ENCODE assay signal across 8 cellular contexts in the genomic region with DNA sequence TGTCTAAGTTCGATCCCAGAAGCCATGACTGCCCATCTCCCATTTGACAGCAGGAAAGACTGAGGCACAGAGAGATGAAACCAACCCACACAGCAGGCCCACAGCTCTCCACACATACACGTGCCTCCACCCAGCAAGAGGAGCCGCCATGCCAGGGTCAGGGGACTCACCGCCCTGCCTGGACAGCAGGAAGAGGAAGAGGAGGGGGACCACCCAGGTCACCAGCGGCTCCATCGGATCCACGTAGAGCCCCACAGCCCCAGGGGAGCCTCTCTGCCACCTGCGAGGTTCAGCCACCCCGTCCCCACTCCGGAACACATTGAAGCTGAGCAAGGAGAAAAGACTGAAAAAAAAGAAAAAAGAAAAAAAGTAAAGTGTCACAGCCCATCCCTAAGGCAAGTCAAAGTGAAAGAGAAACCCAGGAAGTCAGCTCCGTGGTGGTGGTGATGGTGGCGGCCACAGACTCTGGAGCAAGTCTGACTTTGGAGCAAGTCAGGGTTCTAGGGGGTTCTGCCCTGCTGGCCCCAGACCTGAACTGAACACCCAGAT. TPM values are rescaled to one million over a fixed set of nuclear protein-coding genes. Genes with fewer than 3 reads are reported as not detected.
DNase-seq lines count a peak whose midpoint lies in the region; ATAC-seq, FAIRE-seq and TF ChIP-seq lines count a peak whose summit lies in the region.

TSS of gene IL12RB1 (minus strand) at position 345 of the 549 bp plus-strand sequence. CDS start at position 234, 111 bp downstream.

- WGBS in GM12878 (ENCODE audit: insufficient coverage, insufficient replicate concordance, low lambda C conversion rate, missing lambda C conversion rate): 2% methylated on average over 11 of the region's 12 CpGs

- TF ChIP-seq CTCF in GM12878 (IDR thresholded peaks at IDR 0.05 in 2 of 3, conservative IDR thresholded peaks at IDR 0.05 in 1 of 3; ENCODE audit: control insufficient read depth in 2 of 3, extremely low read depth in 1 of 3, insufficient read depth in 1 of 3, low read depth in 3 of 3, low read length in 3 of 3): no peak

- H2AFZ ChIP-seq in GM12878 (ENCODE audit: control insufficient read depth, low read depth, low read length): peak within 1 kb of the TSS; percentile 84

- H3K4me1 ChIP-seq in GM12878 (ENCODE audit: control insufficient read depth, insufficient read depth, low read length): peaks cover 32% of the 10 kb centered on the region

- peak within 1 kb of the TSS; percentile 97 for H3K27ac ChIP-seq in GM12878 (ENCODE audit: control insufficient read depth, insufficient read depth)

- H4K20me1 ChIP-seq in GM12878 (ENCODE audit: control insufficient read depth, insufficient read depth): no peaks in the 10 kb centered on the region

- in situ Hi-C loops in GM12878 (cut with MboI): no loop called here

- SMC1A ChIA-PET in GM12878 (lab: Charles Lee; ENCODE audit: uncharacterized antibody, unreplicated experiment): interaction anchor here (0.9 to 5.0 kb wide), 7 partner anchors 12 to 106 kb away, joined by 3 to 30 read pairs (median 3); partner anchors contain the start of genes ARRDC2, MAST3 and MPV17L2

- BruUV-seq in GM12878 (replicated peaks; lab: Mats Ljungman, UMichigan): no TSS peak

- H3K79me2 ChIP-seq in GM12878 (ENCODE audit: control insufficient read depth, insufficient read depth, low read length): peaks cover 9% of the 10 kb centered on the region

- TF ChIP-seq POLR2A in GM12878 (IDR thresholded peaks at IDR 0.05; ENCODE audit: low read depth, low read length): peak; percentile 62

- no peak for FAIRE-seq in GM12878 (lab: Jason Lieb, UNC)

- intact Hi-C loops in GM12878 (cut with micrococcal nuclease; ENCODE audit: unreplicated experiment) (no loop called here), sciatic nerve (cut with DNase I) (no loop called here)

- ATAC-seq in GM12878: peak; percentile 73
- peak; percentile 35 for ATAC-seq in sciatic nerve
- ATAC-seq in HG02678 (IDR thresholded peaks at IDR 0.05; ENCODE audit: unreplicated experiment): no peak

- H3K4me2 ChIP-seq in GM12878 (ENCODE audit: control insufficient read depth, insufficient read depth): peak within 1 kb of the TSS; percentile 95

- CTCF ChIA-PET in GM12878 (lab: Yijun Ruan, JAX): interaction anchor here (0.5 to 1.6 kb wide), 10 partner anchors 10 to 227 kb away, joined by 3 to 8 read pairs (median 3); partner anchors contain the start of genes MAST3 and RPL18A

- H3K27me3 ChIP-seq in GM12878 (replicated peaks in 1 of 2; ENCODE audit: control insufficient read depth in 2 of 2, insufficient read depth in 2 of 2, low read length in 1 of 2): no peaks in the 10 kb centered on the region

- RAD21 ChIA-PET in GM12878 (lab: Charles Lee; ENCODE audit: unreplicated experiment): interaction anchor here (0.7 to 3.6 kb wide), 8 partner anchors 12 to 227 kb away, joined by 3 to 37 read pairs (median 4); partner anchors contain the start of genes MAST3 and PIK3R2

- peak within 1 kb of the TSS; percentile 94 for H3K4me3 ChIP-seq in GM12878

- no peak for TF ChIP-seq RAD21 in GM12878 (IDR thresholded peaks at IDR 0.05; ENCODE audit: insufficient read depth, low read depth, low read length)

- no peaks in the 10 kb centered on the region for H3K9me3 ChIP-seq in GM12878 (replicated peaks; ENCODE audit: control insufficient read depth, insufficient read depth, low read length)

- H3K9ac ChIP-seq in GM12878 (ENCODE audit: control insufficient read depth, insufficient read depth, low read length): peak within 1 kb of the TSS; percentile 95

- POLR2A ChIA-PET in GM12878 (lab: Charles Lee): interaction anchor here (0.5 to 1.5 kb wide), 11 partner anchors 9 to 194 kb away, joined by 3 to 8 read pairs (median 5); no protein-coding TSS in a partner anchor

- H3K36me3 ChIP-seq in GM12878 (ENCODE audit: control insufficient read depth in 2 of 2, insufficient read depth in 2 of 2, low read length in 1 of 2): peaks cover 0 to 3% of the 10 kb centered on the region in 2 experiments; a peak in 1 of 4 replicates

- 0 out of 4 replicates have a peak, but pooled peaks of 1 of the 2 experiments have one; percentile 19 for TF ChIP-seq EP300 in GM12878 (IDR thresholded peaks at IDR 0.05; ENCODE audit: borderline replicate concordance in 1 of 2, control insufficient read depth in 1 of 2, low read depth in 2 of 2, low read length in 2 of 2)

- DNase-seq in EH (ENCODE audit: low read depth) (peak; percentile 34), RPMI8226 (peak; percentile 51), GM12878 (ENCODE audit: low read depth, low spot score) (peak; percentile 44), sciatic nerve (ENCODE audit: low spot score) (no peak), NCI-H1048 (lab: John Stamatoyannopoulos, UW) (no peak), NCI-H2227 (lab: John Stamatoyannopoulos, UW; ENCODE audit: unreplicated experiment) (no peak), NCI-H2171 treated with DMSO at 0.1 percent for 48 hours (lab: John Stamatoyannopoulos, UW) (no peak)

TF ChIP-seq in GM12878, 131 proteins besides CTCF, POLR2A, EP300 and RAD21 (continues in another document):
- TF ChIP-seq ZNF622 (IDR thresholded peaks at IDR 0.05) (no peak), YBX1 (IDR thresholded peaks at IDR 0.05) (no peak), EED (IDR thresholded peaks at IDR 0.05; ENCODE audit: low read depth) (peak; percentile 93)
- TF ChIP-seq, protein P1, sequence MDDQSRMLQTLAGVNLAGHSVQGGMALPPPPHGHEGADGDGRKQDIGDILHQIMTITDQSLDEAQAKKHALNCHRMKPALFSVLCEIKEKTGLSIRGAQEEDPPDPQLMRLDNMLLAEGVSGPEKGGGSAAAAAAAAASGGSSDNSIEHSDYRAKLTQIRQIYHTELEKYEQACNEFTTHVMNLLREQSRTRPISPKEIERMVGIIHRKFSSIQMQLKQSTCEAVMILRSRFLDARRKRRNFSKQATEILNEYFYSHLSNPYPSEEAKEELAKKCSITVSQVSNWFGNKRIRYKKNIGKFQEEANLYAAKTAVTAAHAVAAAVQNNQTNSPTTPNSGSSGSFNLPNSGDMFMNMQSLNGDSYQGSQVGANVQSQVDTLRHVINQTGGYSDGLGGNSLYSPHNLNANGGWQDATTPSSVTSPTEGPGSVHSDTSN (IDR thresholded peaks at IDR 0.05; ENCODE audit: insufficient replicate concordance, low read depth, low read length): no peak
- TF ChIP-seq, protein P2, sequence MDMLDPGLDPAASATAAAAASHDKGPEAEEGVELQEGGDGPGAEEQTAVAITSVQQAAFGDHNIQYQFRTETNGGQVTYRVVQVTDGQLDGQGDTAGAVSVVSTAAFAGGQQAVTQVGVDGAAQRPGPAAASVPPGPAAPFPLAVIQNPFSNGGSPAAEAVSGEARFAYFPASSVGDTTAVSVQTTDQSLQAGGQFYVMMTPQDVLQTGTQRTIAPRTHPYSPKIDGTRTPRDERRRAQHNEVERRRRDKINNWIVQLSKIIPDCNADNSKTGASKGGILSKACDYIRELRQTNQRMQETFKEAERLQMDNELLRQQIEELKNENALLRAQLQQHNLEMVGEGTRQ (IDR thresholded peaks at IDR 0.05; ENCODE audit: borderline replicate concordance, low read depth, low read length): no peak

RNA-seq across cellular contexts. Expression of gene IL12RB1, which starts in this region (rescaled TPM):
- 13.5 and 19.9 TPM in 2 replicates for total RNA-seq in GM12878 (2013; cell fraction: nucleolus; rRNA removed)
- total RNA-seq in GM12878 (2014; rRNA removed) (26.9 and 28.9 TPM in 2 replicates), GM12878 (2014; rRNA removed; fragmentation: Illumina TruSeq; extraction: Trizol) (15.5 and 16.1 TPM in 2 replicates), GM12878 (2021) (28.1 and 29.9 TPM in 2 replicates), sciatic nerve (2.1 TPM)
- 6.1 TPM for polyA plus RNA-seq in GM12878 (2011; ENCODE audit: low read depth)
- polyA plus RNA-seq in GM12878 (2011; rRNA removed) (5.5 and 10.8 TPM in 2 replicates), GM12878 (2014; fragmentation: Illumina TruSeq; extraction: Trizol) (6.8 and 14.0 TPM in 2 replicates), GM12878 (2014; fragmentation: Nextera tagmentation; extraction: Ambion mirVana) (1 to 10 TPM; 2.8 to 7.1 TPM), GM12878 (2014; rRNA removed) (26.9 and 30.3 TPM in 2 replicates), GM12878 (2016; fragmentation: Nextera tagmentation; extraction: Ambion mirVana) (10 to 100 TPM; 19.2 to 21.0 TPM)
- 13.2 and 18.7 TPM in 2 replicates for polyA plus RNA-seq in GM12878 (2011; cell fraction: cytosol; rRNA removed)
- 15.2 and 23.5 TPM in 2 replicates for polyA plus RNA-seq in GM12878 (2011; cell fraction: nucleus; rRNA removed)
- 9.4 and 11.8 TPM in 2 replicates for polyA plus RNA-seq in GM12878 (2012)
- polyA minus RNA-seq in GM12878 (2011; rRNA and poly(A)+ RNA removed): 7.5 and 15.9 TPM in 2 replicates
- polyA minus RNA-seq in GM12878 (2011; cell fraction: cytosol; rRNA and poly(A)+ RNA removed): 4.9 and 6.2 TPM in 2 replicates
- polyA minus RNA-seq in GM12878 (2011; cell fraction: nucleus; rRNA and poly(A)+ RNA removed): 10.9 and 17.8 TPM in 2 replicates

Comparison
In these comparisons a context has a peak if more than half of its experiments do, and no peak if none do; other contexts are left out.
1. DNase-seq: peak in EH (single experiment), RPMI8226 (single experiment) and GM12878 (single experiment); none in sciatic nerve (single experiment), NCI-H1048 (single experiment), NCI-H2227 (single experiment) and NCI-H2171 treated with DMSO at 0.1 percent for 48 hours (single experiment).